ENCODE assay signal across 10 cellular contexts in genomic region chr1:57424231-57425027, GRCh38. TPM values are rescaled to one million over a fixed set of nuclear protein-coding genes. Genes with fewer than 3 reads are reported as not detected.
A peak's percentile ranks its signal among the peaks of the same experiment; 100 is the strongest.
DNase-seq lines count a peak whose midpoint lies in the region; ATAC-seq, FAIRE-seq and TF ChIP-seq lines count a peak whose summit lies in the region.
"Had no signal": no experiment of that assay in that cellular context is flagged by ENCODE, and none has a peak within 500 bp of the region (broad histone marks: within the 10 kb centered on the region; RNA-seq: fewer than 3 reads in every experiment).

No MANE protein-coding gene starts in this region.

- peaks cover 47% of the 10 kb centered on the region for H3K27me3 Mint-ChIP-seq in activated T-helper 1 cell treated with anti-CD3 and anti-CD28 coated beads, Interleukin-12 subunit alpha, Interleukin-12 subunit beta, Interleukin-2, Interleukin-4 antibody, amounts not matched to agents 30 ng/mL and 10 ng/mL and 1 ng/mL, durations not matched to agents 14 hours and 24 hours and 36 hours (ENCODE audit: insufficient read depth)

- no peak for TF ChIP-seq POLR2A in endothelial cell of umbilical vein (IDR thresholded peaks at IDR 0.05; ENCODE audit: low read depth, low read length)

- TF ChIP-seq CTCF in GM12872 (IDR thresholded peaks at IDR 0.05; ENCODE audit: insufficient read depth, low read depth, low read length) = peak; percentile 27; the same call in 1 of the 3 replicates
- TF ChIP-seq CTCF in endothelial cell of umbilical vein (IDR thresholded peaks at IDR 0.05; ENCODE audit: extremely low read depth in 1 of 2, insufficient read depth in 1 of 2, low read depth in 1 of 2, low read length in 2 of 2) = peak; percentile 8 to 49

- H3K36me3 Mint-ChIP-seq in activated T-helper 1 cell treated with anti-CD3 and anti-CD28 coated beads, Interleukin-12 subunit alpha, Interleukin-12 subunit beta, Interleukin-2, Interleukin-4 antibody, amounts not matched to agents 30 ng/mL and 10 ng/mL and 1 ng/mL, durations not matched to agents 14 hours and 24 hours and 36 hours (ENCODE audit: low read depth) = no peaks in the 10 kb centered on the region

- no peak overlapping the region for H3K4me3 Mint-ChIP-seq in activated T-helper 1 cell treated with anti-CD3 and anti-CD28 coated beads, Interleukin-12 subunit alpha, Interleukin-12 subunit beta, Interleukin-2, Interleukin-4 antibody, amounts not matched to agents 30 ng/mL and 10 ng/mL and 1 ng/mL, durations not matched to agents 14 hours and 24 hours and 36 hours

- no peak for FAIRE-seq in endothelial cell of umbilical vein (lab: Jason Lieb, UNC)

- H3K9ac ChIP-seq in endothelial cell of umbilical vein (replicated peaks; ENCODE audit: extremely low read depth, insufficient read depth, low read length) (no peak overlapping the region), muscle layer of colon (ENCODE audit: low read length) (no peak overlapping the region)

- no peaks in the 10 kb centered on the region for H3K4me1 Mint-ChIP-seq in activated T-helper 1 cell treated with anti-CD3 and anti-CD28 coated beads, Interleukin-12 subunit alpha, Interleukin-12 subunit beta, Interleukin-2, Interleukin-4 antibody, amounts not matched to agents 30 ng/mL and 10 ng/mL and 1 ng/mL, durations not matched to agents 14 hours and 24 hours and 36 hours (ENCODE audit: low read depth)

- no peaks in the 10 kb centered on the region for H3K9me3 Mint-ChIP-seq in activated T-helper 1 cell treated with anti-CD3 and anti-CD28 coated beads, Interleukin-12 subunit alpha, Interleukin-12 subunit beta, Interleukin-2, Interleukin-4 antibody, amounts not matched to agents 30 ng/mL and 10 ng/mL and 1 ng/mL, durations not matched to agents 14 hours and 24 hours and 36 hours

- no peak overlapping the region for H2AFZ ChIP-seq in endothelial cell of umbilical vein (ENCODE audit: low read depth, low read length)

- H3K27me3 ChIP-seq in endothelial cell of umbilical vein (ENCODE audit: control insufficient read depth in 2 of 2, insufficient read depth in 2 of 2, low read length in 2 of 2) (peaks cover 38 to 43% of the 10 kb centered on the region in 2 experiments), muscle layer of colon (ENCODE audit: control insufficient read depth in 1 of 2, insufficient read depth in 2 of 2, low read length in 2 of 2) (peaks cover 37 to 53% of the 10 kb centered on the region in 2 donors)

- H3K9me3 ChIP-seq in endothelial cell of umbilical vein (replicated peaks; ENCODE audit: control insufficient read depth, insufficient read depth, low read length) (no peaks in the 10 kb centered on the region), muscle layer of colon (ENCODE audit: low read length) (no peaks in the 10 kb centered on the region)

- no peak overlapping the region for H3K4me2 ChIP-seq in endothelial cell of umbilical vein (ENCODE audit: insufficient read depth, low read length)

- H4K20me1 ChIP-seq in endothelial cell of umbilical vein (replicated peaks; ENCODE audit: control insufficient read depth, extremely low read depth, insufficient read depth, low read length) = no peaks in the 10 kb centered on the region

- no TSS peak for BruUV-seq in endothelial cell of umbilical vein (replicated peaks; lab: Mats Ljungman, UMichigan)

- dilution Hi-C loops in endothelial cell of umbilical vein (cut with MboI; ENCODE audit: extremely low pct_ligation_motif_present, low sequenced_read_pairs) = no loop called here

- intact Hi-C loops in endothelial cell of umbilical vein (cut with micrococcal nuclease) = no loop called here
- intact Hi-C loops in activated T-helper 1 cell treated with anti-CD3 and anti-CD28 coated beads, Interleukin-12 subunit alpha, Interleukin-12 subunit beta, Interleukin-2, Interleukin-4 antibody, amounts not matched to agents 30 ng/mL and 10 ng/mL and 1 ng/mL, durations not matched to agents 14 hours and 24 hours and 36 hours (cut with micrococcal nuclease) = loop anchor here (10.0 kb wide), 1 partner anchor 1150 kb away; the partner anchor contains the start of gene TACSTD2

- CTCF ChIA-PET in endothelial cell of umbilical vein (lab: Charles Lee) = interaction anchor here (0.6 to 0.8 kb wide), 5 partner anchors 9 to 525 kb away, joined by 3 to 4 read pairs (median 3); no protein-coding TSS in a partner anchor

- H3K4me3 ChIP-seq in endothelial cell of umbilical vein (replicated peaks in 1 of 3; ENCODE audit: insufficient read depth in 1 of 3, low read depth in 1 of 3, low read length in 3 of 3) = no peak overlapping the region
- H3K4me3 ChIP-seq in muscle layer of colon (ENCODE audit: low read depth in 1 of 2, low read length in 2 of 2) = peak overlapping the region; percentile 1 to 57

- POLR2A ChIA-PET in endothelial cell of umbilical vein (lab: Charles Lee) = no interaction called here

- no peaks in the 10 kb centered on the region for H3K79me2 ChIP-seq in endothelial cell of umbilical vein (ENCODE audit: control insufficient read depth, insufficient read depth, low read length)

- no peak overlapping the region for H3K27ac ChIP-seq in endothelial cell of umbilical vein (ENCODE audit: insufficient read depth, low read depth, low read length)
- H3K27ac ChIP-seq in muscle layer of colon (ENCODE audit: low read depth, low read length) = no peak overlapping the region
- H3K27ac ChIP-seq: skin epidermis had no signal

- no peaks in the 10 kb centered on the region for H3K9me1 ChIP-seq in endothelial cell of umbilical vein (replicated peaks; ENCODE audit: control insufficient read depth, extremely low read depth, insufficient read depth, low read length)

- no peak for ATAC-seq in GM21526 (IDR thresholded peaks at IDR 0.05; ENCODE audit: low FRiP score, unreplicated experiment)
- ATAC-seq in HG03571 (IDR thresholded peaks at IDR 0.05; ENCODE audit: unreplicated experiment) = no peak

- no peaks in the 10 kb centered on the region for H3K36me3 ChIP-seq in endothelial cell of umbilical vein (ENCODE audit: control insufficient read depth in 2 of 2, extremely low read depth in 1 of 2, insufficient read depth in 2 of 2, low read length in 2 of 2)
- H3K36me3 ChIP-seq in muscle layer of colon (ENCODE audit: insufficient read depth, low read length) = no peaks in the 10 kb centered on the region

- H3K4me1 ChIP-seq in endothelial cell of umbilical vein (ENCODE audit: control insufficient read depth, extremely low read depth, insufficient read depth, low read length) = no peaks in the 10 kb centered on the region
- peaks cover 9% of the 10 kb centered on the region for H3K4me1 ChIP-seq in muscle layer of colon (ENCODE audit: insufficient read depth, low read length)

- no peak overlapping the region for H3K27ac Mint-ChIP-seq in activated T-helper 1 cell treated with anti-CD3 and anti-CD28 coated beads, Interleukin-12 subunit alpha, Interleukin-12 subunit beta, Interleukin-2, Interleukin-4 antibody, amounts not matched to agents 30 ng/mL and 10 ng/mL and 1 ng/mL, durations not matched to agents 14 hours and 24 hours and 36 hours

- DNase-seq in NCI-H460 (ENCODE audit: extremely low read depth, low read depth) (peak; percentile 38), endothelial cell of umbilical vein (ENCODE audit: low read depth, low spot score) (no peak), middle frontal gyrus (ENCODE audit: extremely low spot score, low spot score) (no peak)
- no peak for DNase-seq in activated T-helper 1 cell treated with anti-CD3 and anti-CD28 coated beads, Interleukin-12 subunit alpha, Interleukin-12 subunit beta, Interleukin-2, Interleukin-4 antibody, amounts not matched to agents 30 ng/mL and 10 ng/mL and 1 ng/mL, durations not matched to agents 14 hours and 24 hours and 36 hours (ENCODE audit: low spot score)

TF ChIP-seq in endothelial cell of umbilical vein, 7 proteins besides CTCF, POLR2A, EP300 and RAD21:
- TF ChIP-seq MAX (IDR thresholded peaks at IDR 0.05; ENCODE audit: insufficient read depth, insufficient read length) (no peak), FOS (IDR thresholded peaks at IDR 0.05; ENCODE audit: borderline replicate concordance, insufficient read depth, low read length) (no peak), POLR2AphosphoS5 (IDR thresholded peaks at IDR 0.05; ENCODE audit: insufficient read depth, low read depth, low read length) (no peak)

RNA-seq across cellular contexts. Expression of gene DAB1, which starts 0.6 kb away (rescaled TPM):
- 0.17 and 0.45 TPM in 2 replicates for total RNA-seq in NCI-H460 (2014; rRNA removed; shearing (Covaris generic))
- 0.32 and 0.33 TPM in 2 replicates for polyA plus RNA-seq in NCI-H460 (2014; cell fraction: nucleus; rRNA removed)
- total RNA-seq in endothelial cell of umbilical vein = not detected in 2 replicates
- not detected in 2 replicates for polyA plus RNA-seq in endothelial cell of umbilical vein
- polyA plus RNA-seq in endothelial cell of umbilical vein (2011; cell fraction: cytosol; rRNA removed) = not detected in 2 replicates
- not detected in 2 replicates for polyA plus RNA-seq in endothelial cell of umbilical vein (2011; cell fraction: nucleus; rRNA removed)
- not detected in 2 replicates for polyA plus RNA-seq in endothelial cell of umbilical vein (2012)
- polyA minus RNA-seq in endothelial cell of umbilical vein = not detected in 2 replicates
- polyA minus RNA-seq in endothelial cell of umbilical vein (2011; cell fraction: cytosol; rRNA and poly(A)+ RNA removed) = not detected
- polyA minus RNA-seq in endothelial cell of umbilical vein (2011; cell fraction: nucleus; rRNA and poly(A)+ RNA removed) = not detected in 2 replicates
- not detected in 2 replicates for total RNA-seq in activated T-helper 1 cell treated with anti-CD3 and anti-CD28 coated beads, Interleukin-12 subunit alpha, Interleukin-12 subunit beta, Interleukin-2, Interleukin-4 antibody, amounts not matched to agents 30 ng/mL and 10 ng/mL and 1 ng/mL, durations not matched to agents 14 hours and 24 hours and 36 hours
- total RNA-seq: RPMI7951 had no signal

Comparison
In these comparisons a context has a peak if more than half of its experiments do, and no peak if none do; other contexts are left out.
1. H3K4me3 ChIP-seq: peak in muscle layer of colon (2 of 2); none in endothelial cell of umbilical vein (0 of 3).